12 cellular contexts compared by ENCODE assay signal in the genomic region with DNA sequence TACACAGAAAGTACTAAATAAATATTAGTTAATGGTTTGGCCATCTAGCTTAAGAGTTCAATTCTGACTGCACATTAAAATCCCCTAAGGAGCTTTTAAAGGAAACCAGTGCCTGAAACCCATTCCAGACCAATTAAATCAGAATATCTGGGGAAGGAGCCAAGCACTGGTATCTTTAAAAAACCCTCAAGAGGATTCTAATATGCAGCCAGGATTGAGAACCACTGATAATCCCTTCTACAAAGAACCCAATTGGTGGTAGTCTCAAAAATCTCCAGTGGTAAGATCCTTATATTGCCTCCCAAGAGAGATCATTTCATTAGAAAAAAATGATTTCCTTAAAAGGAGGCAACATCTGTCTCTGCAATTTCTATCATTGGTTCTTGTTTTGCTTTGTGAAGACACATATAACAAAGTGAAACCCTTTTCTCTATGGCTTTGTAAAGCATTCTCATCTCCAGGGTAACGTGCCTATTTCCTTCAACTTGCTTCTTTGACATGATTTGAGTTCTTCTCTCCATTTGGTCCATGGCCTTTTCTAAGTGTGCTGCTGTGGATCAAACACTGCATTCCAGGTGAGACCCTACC. TPM values are rescaled to one million over a fixed set of nuclear protein-coding genes. Genes with fewer than 3 reads are reported as not detected.
A peak's percentile ranks its signal among the peaks of the same experiment; 100 is the strongest.
DNase-seq lines count a peak whose midpoint lies in the region; ATAC-seq lines count a peak whose summit lies in the region.
"Had no signal": no experiment of that assay in that cellular context is flagged by ENCODE, and none has a peak within 500 bp of the region (broad histone marks: within the 10 kb centered on the region; RNA-seq: fewer than 3 reads in every experiment).

No MANE protein-coding gene starts in this region.

- no peak overlapping the region for H3K4me3 Mint-ChIP-seq in stimulated activated naive CD8-positive, alpha-beta T cell treated with anti-CD3 and anti-CD28 coated beads, Interleukin-15, Interleukin-2, amounts not matched to agents 100 ng/mL and 50 ng/mL, for 24 hours
- H3K4me3 Mint-ChIP-seq in activated naive CD8-positive, alpha-beta T cell treated with anti-CD3 and anti-CD28 coated beads, Interleukin-2, amount 10 ng/mL, durations not matched to agents 7 days and 5 days, result peak overlapping the region; percentile 61
- H3K4me3 Mint-ChIP-seq: brain had no signal

- DNase-seq in stimulated activated naive CD8-positive, alpha-beta T cell treated with anti-CD3 and anti-CD28 coated beads, Interleukin-15, Interleukin-2, amounts not matched to agents 100 U/mL and 50 U/mL, for 24 hours, result no peak
- DNase-seq in activated naive CD8-positive, alpha-beta T cell treated with anti-CD3 and anti-CD28 coated beads, Interleukin-2, amount 10 ng/mL, durations not matched to agents 7 days and 5 days, result no peak
- DNase-seq in left cardiac atrium (no peak), retina (no peak), NCI-H2107 (lab: John Stamatoyannopoulos, UW) (no peak), ureter (ENCODE audit: low spot score) (no peak)
- DNase-seq: activated T-cell treated with anti-CD3 and anti-CD28 coated beads for 4 hours; NK-92 treated with Interleukin-12 subunit alpha and Interleukin-12 subunit beta, amount 100 ng/mL, for 24 hours had no signal

- POLR2A ChIA-PET in activated naive CD8-positive, alpha-beta T cell treated with anti-CD3 and anti-CD28 coated beads, Interleukin-2, amount 10 ng/mL, durations not matched to agents 7 days and 5 days (lab: Charles Lee), result interaction anchor here (0.6 kb wide), 1 partner anchor 415 kb away, joined by 4 read pairs; no protein-coding TSS in a partner anchor

- H3K9me3 Mint-ChIP-seq in stimulated activated naive CD8-positive, alpha-beta T cell treated with anti-CD3 and anti-CD28 coated beads, Interleukin-15, Interleukin-2, amounts not matched to agents 100 ng/mL and 50 ng/mL, for 24 hours, result peaks cover 5% of the 10 kb centered on the region
- peaks cover 2% of the 10 kb centered on the region for H3K9me3 Mint-ChIP-seq in activated naive CD8-positive, alpha-beta T cell treated with anti-CD3 and anti-CD28 coated beads, Interleukin-2, amount 10 ng/mL, durations not matched to agents 7 days and 5 days
- H3K9me3 Mint-ChIP-seq: brain had no signal

- peaks cover 14% of the 10 kb centered on the region for H3K36me3 Mint-ChIP-seq in stimulated activated naive CD8-positive, alpha-beta T cell treated with anti-CD3 and anti-CD28 coated beads, Interleukin-15, Interleukin-2, amounts not matched to agents 100 ng/mL and 50 ng/mL, for 24 hours (ENCODE audit: low read depth)
- H3K36me3 Mint-ChIP-seq in activated naive CD8-positive, alpha-beta T cell treated with anti-CD3 and anti-CD28 coated beads, Interleukin-2, amount 10 ng/mL, durations not matched to agents 7 days and 5 days, result peaks cover 23% of the 10 kb centered on the region

- ATAC-seq in stimulated activated naive CD8-positive, alpha-beta T cell treated with anti-CD3 and anti-CD28 coated beads, Interleukin-15, Interleukin-2, amounts not matched to agents 100 U/mL and 50 U/mL, for 24 hours, result no peak
- ATAC-seq in activated naive CD8-positive, alpha-beta T cell treated with anti-CD3 and anti-CD28 coated beads, Interleukin-2, amount 10 ng/mL, durations not matched to agents 7 days and 5 days (ENCODE audit: low read depth), result no peak
- ATAC-seq in left cardiac atrium (peak; percentile 64 to 73), GM18870 (IDR thresholded peaks at IDR 0.05; ENCODE audit: unreplicated experiment) (no peak)

- H3K27me3 Mint-ChIP-seq in stimulated activated naive CD8-positive, alpha-beta T cell treated with anti-CD3 and anti-CD28 coated beads, Interleukin-15, Interleukin-2, amounts not matched to agents 100 ng/mL and 50 ng/mL, for 24 hours, result no peaks in the 10 kb centered on the region
- no peaks in the 10 kb centered on the region for H3K27me3 Mint-ChIP-seq in activated naive CD8-positive, alpha-beta T cell treated with anti-CD3 and anti-CD28 coated beads, Interleukin-2, amount 10 ng/mL, durations not matched to agents 7 days and 5 days
- H3K27me3 Mint-ChIP-seq: brain had no signal

- H3K27ac Mint-ChIP-seq in stimulated activated naive CD8-positive, alpha-beta T cell treated with anti-CD3 and anti-CD28 coated beads, Interleukin-15, Interleukin-2, amounts not matched to agents 100 ng/mL and 50 ng/mL, for 24 hours, result peak overlapping the region; percentile 13
- H3K27ac Mint-ChIP-seq in activated naive CD8-positive, alpha-beta T cell treated with anti-CD3 and anti-CD28 coated beads, Interleukin-2, amount 10 ng/mL, durations not matched to agents 7 days and 5 days, result peak overlapping the region; percentile 60

- intact Hi-C loops in left cardiac atrium (cut with DNase I), result no loop called here

- peaks cover 59% of the 10 kb centered on the region for H3K4me1 Mint-ChIP-seq in stimulated activated naive CD8-positive, alpha-beta T cell treated with anti-CD3 and anti-CD28 coated beads, Interleukin-15, Interleukin-2, amounts not matched to agents 100 ng/mL and 50 ng/mL, for 24 hours (ENCODE audit: low read depth)
- peaks cover 39% of the 10 kb centered on the region for H3K4me1 Mint-ChIP-seq in activated naive CD8-positive, alpha-beta T cell treated with anti-CD3 and anti-CD28 coated beads, Interleukin-2, amount 10 ng/mL, durations not matched to agents 7 days and 5 days

RNA-seq across cellular contexts. Expression of a gene that starts 3.5 kb away (rescaled TPM):
- total RNA-seq in activated naive CD8-positive, alpha-beta T cell treated with anti-CD3 and anti-CD28 coated beads, Interleukin-2, amount 10 ng/mL, durations not matched to agents 7 days and 5 days, result 1 to 10 TPM; 1.8 to 2.7 TPM
- total RNA-seq in left cardiac atrium, result 10 to 100 TPM; 11.4 to 22.0 TPM
- total RNA-seq in ureter, result 7.1 TPM
- total RNA-seq: SJSA1 had no signal

RNA-seq across cellular contexts. Expression of a gene that starts 31.7 kb away (rescaled TPM):
- total RNA-seq in activated naive CD8-positive, alpha-beta T cell treated with anti-CD3 and anti-CD28 coated beads, Interleukin-2, amount 10 ng/mL, durations not matched to agents 7 days and 5 days, result 1 to 10 TPM in 1 of 2 experiments, under 1 TPM in 1; 0.97 to 1.1 TPM
- total RNA-seq in left cardiac atrium (under 1 TPM in 1 of 2 donors, not detected in 1; 0.53 TPM), ureter (0.26 TPM)
- total RNA-seq: SJSA1 had no signal

Comparison
In these comparisons a context has a peak if more than half of its experiments do, and no peak if none do; other contexts are left out.
1. ATAC-seq: peak in left cardiac atrium (2 of 2); none in stimulated activated naive CD8-positive, alpha-beta T cell treated with anti-CD3 and anti-CD28 coated beads, Interleukin-15, Interleukin-2, amounts not matched to agents 100 U/mL and 50 U/mL, for 24 hours (single experiment), activated naive CD8-positive, alpha-beta T cell treated with anti-CD3 and anti-CD28 coated beads, Interleukin-2, amount 10 ng/mL, durations not matched to agents 7 days and 5 days (single experiment) and GM18870 (single experiment).